ENCODE assay signal across 22 cellular contexts in the genomic region with DNA sequence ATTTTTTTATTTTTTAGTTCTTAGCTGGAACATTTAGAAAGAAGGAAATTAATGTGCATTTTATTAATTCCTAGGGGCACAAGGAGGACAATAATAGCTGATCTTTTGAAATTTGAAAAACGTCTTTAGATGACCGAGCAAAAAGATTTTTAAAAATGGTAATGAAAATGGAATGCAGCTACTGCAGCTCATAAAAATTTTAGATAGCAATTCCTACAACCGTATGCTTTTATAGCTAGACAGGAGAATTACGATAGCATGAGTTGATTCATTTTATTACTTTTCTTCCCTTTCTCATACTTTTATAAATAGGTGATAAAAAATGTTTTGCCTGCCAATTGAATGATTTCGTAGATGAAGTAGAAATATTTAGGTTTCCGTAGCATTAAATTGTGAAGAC.
"Had no signal": no experiment of that assay in that cellular context is flagged by ENCODE, and none has a peak within 500 bp of the region (broad histone marks: within the 10 kb centered on the region; RNA-seq: fewer than 3 reads in every experiment).

No MANE protein-coding gene starts in this region.

- H3K9me3 ChIP-seq: esophagus muscularis mucosa, lower lobe of right lung, ovary, psoas muscle, sigmoid colon, suprapubic skin, transverse colon, upper lobe of right lung, uterus had no signal

- H3K36me3 ChIP-seq: esophagus muscularis mucosa, lower lobe of right lung, ovary, sigmoid colon, suprapubic skin, transverse colon, upper lobe of right lung, uterus had no signal

- DNase-seq: cortex of kidney; foreskin melanocyte; left ventricle myocardium superior; lower lobe of right lung; naive thymus-derived CD8-positive, alpha-beta T cell; nephron progenitor cell; nucleus accumbens; ovary; posterior cingulate gyrus; psoas muscle; right cardiac atrium; sigmoid colon; small intestine; stimulated activated CD4-positive, alpha-beta T cell treated with anti-CD3 and anti-CD28 coated beads, Interleukin-15, amount 100 ng/mL, for 24 hours; stimulated activated CD4-positive, alpha-beta T cell treated with anti-CD3 and anti-CD28 coated beads, Interleukin-2, amount 100 ng/mL, for 48 hours; stimulated activated naive B cell treated with anti-CD40 and anti-IgM and Interleukin-4, amounts not matched to agents 10 μg/mL and 1 μg/mL and 100 μg/mL, for 72 hours; stimulated activated naive CD8-positive, alpha-beta T cell treated with anti-CD3 and anti-CD28 coated beads, Interleukin-15, amount 100 ng/mL, for 72 hours; transverse colon; upper lobe of right lung; uterus had no signal

- H3K27me3 Mint-ChIP-seq: stimulated activated naive B cell treated with anti-CD40 and anti-IgM and Interleukin-4, amounts not matched to agents 10 μg/mL and 1 μg/mL and 100 μg/mL, for 72 hours; stimulated activated naive CD8-positive, alpha-beta T cell treated with anti-CD3 and anti-CD28 coated beads, Interleukin-15, amount 100 ng/mL, for 72 hours had no signal

- H3K4me3 Mint-ChIP-seq: naive thymus-derived CD8-positive, alpha-beta T cell; nephron progenitor cell; stimulated activated naive B cell treated with anti-CD40 and anti-IgM and Interleukin-4, amounts not matched to agents 10 μg/mL and 1 μg/mL and 100 μg/mL, for 72 hours; stimulated activated naive CD8-positive, alpha-beta T cell treated with anti-CD3 and anti-CD28 coated beads, Interleukin-15, amount 100 ng/mL, for 72 hours had no signal

- H3K4me1 ChIP-seq: esophagus muscularis mucosa, lower lobe of right lung, psoas muscle, sigmoid colon, suprapubic skin, transverse colon, upper lobe of right lung, uterus had no signal

- H3K27me3 ChIP-seq: esophagus muscularis mucosa, ovary, sigmoid colon, suprapubic skin, transverse colon, upper lobe of right lung, uterus had no signal

- H3K27ac ChIP-seq: esophagus muscularis mucosa, lower lobe of right lung, ovary, psoas muscle, sigmoid colon, suprapubic skin, transverse colon, upper lobe of right lung, uterus had no signal

- H3K9me3 Mint-ChIP-seq: naive thymus-derived CD8-positive, alpha-beta T cell; stimulated activated naive B cell treated with anti-CD40 and anti-IgM and Interleukin-4, amounts not matched to agents 10 μg/mL and 1 μg/mL and 100 μg/mL, for 72 hours; stimulated activated naive CD8-positive, alpha-beta T cell treated with anti-CD3 and anti-CD28 coated beads, Interleukin-15, amount 100 ng/mL, for 72 hours had no signal

- H3K27ac Mint-ChIP-seq: naive thymus-derived CD8-positive, alpha-beta T cell; nephron progenitor cell; stimulated activated naive B cell treated with anti-CD40 and anti-IgM and Interleukin-4, amounts not matched to agents 10 μg/mL and 1 μg/mL and 100 μg/mL, for 72 hours; stimulated activated naive CD8-positive, alpha-beta T cell treated with anti-CD3 and anti-CD28 coated beads, Interleukin-15, amount 100 ng/mL, for 72 hours had no signal

- ATAC-seq: left ventricle myocardium superior; lower lobe of right lung; naive thymus-derived CD8-positive, alpha-beta T cell; psoas muscle; right cardiac atrium; stimulated activated naive B cell treated with anti-CD40 and anti-IgM and Interleukin-4, amounts not matched to agents 10 μg/mL and 1 μg/mL and 100 μg/mL, for 72 hours; stimulated activated naive CD8-positive, alpha-beta T cell treated with anti-CD3 and anti-CD28 coated beads, Interleukin-15, amount 100 ng/mL, for 72 hours; upper lobe of right lung had no signal

- H3K4me3 ChIP-seq: esophagus muscularis mucosa, lower lobe of right lung, ovary, psoas muscle, sigmoid colon, suprapubic skin, transverse colon, upper lobe of right lung, uterus had no signal
